ENCODE assay signal across 8 cellular contexts in genomic region chr16:89917773-89918452, GRCh38. TPM values are rescaled to one million over a fixed set of nuclear protein-coding genes. Genes with fewer than 3 reads are reported as not detected.
DNase-seq lines count a peak whose midpoint lies in the region; TF ChIP-seq lines count a peak whose summit lies in the region.

No MANE protein-coding gene starts in this region.

- H3K4me3 ChIP-seq in GM23248: peak overlapping the region; percentile 66
- peak overlapping the region; percentile 6 to 46 for H3K4me3 ChIP-seq in right atrium auricular region
- peak overlapping the region; percentile 48 for H3K4me3 ChIP-seq in skeletal muscle cell (ENCODE audit: low read depth, low read length)

- H3K9me3 ChIP-seq in GM23248 (ENCODE audit: low read depth) (no peaks in the 10 kb centered on the region), right atrium auricular region (no peaks in the 10 kb centered on the region)

- H3K36me3 ChIP-seq in GM23248 (ENCODE audit: low read depth) (no peaks in the 10 kb centered on the region; the same call in 1 of the 2 replicates), right atrium auricular region (no peaks in the 10 kb centered on the region)

- in situ Hi-C loops in GM23248 (cut with MboI): no loop called here

- no peak for TF ChIP-seq CTCF in right atrium auricular region (IDR thresholded peaks at IDR 0.05)

- peaks cover 27% of the 10 kb centered on the region for H3F3A ChIP-seq in GM23248 (ENCODE audit: insufficient read depth)

- DNase-seq in EL (peak; percentile 92), GM23248 (peak; percentile 89), LoVo (ENCODE audit: low spot score) (peak; percentile 81), SW480 (ENCODE audit: low spot score) (peak; percentile 97), right atrium auricular region (ENCODE audit: low spot score) (peak; percentile 86), skeletal muscle cell (ENCODE audit: low read depth) (peak; percentile 78), NCI-H1694 (lab: John Stamatoyannopoulos, UW) (no peak)
- DNase-seq in activated naive CD8-positive, alpha-beta T cell treated with anti-CD3 and anti-CD28 coated beads, Interleukin-2, amount 50 U/mL, for 16 hours (ENCODE audit: low read depth, low spot score): peak; percentile 35

- H3K79me2 ChIP-seq in GM23248 (ENCODE audit: insufficient read depth): no peaks in the 10 kb centered on the region

- H3K9me2 ChIP-seq in GM23248 (ENCODE audit: insufficient read depth): no peaks in the 10 kb centered on the region

- peak overlapping the region; percentile 59 for H2AFZ ChIP-seq in GM23248

- peak overlapping the region; percentile 69 for H3K9ac ChIP-seq in GM23248

- no peaks in the 10 kb centered on the region for H4K20me1 ChIP-seq in GM23248 (ENCODE audit: insufficient read depth)

- H3K4me1 ChIP-seq in GM23248 (ENCODE audit: insufficient read depth): peaks cover 32% of the 10 kb centered on the region
- peaks cover 0 to 50% of the 10 kb centered on the region in 2 donors for H3K4me1 ChIP-seq in right atrium auricular region

- peak overlapping the region; percentile 96 for H3K4me2 ChIP-seq in GM23248 (ENCODE audit: unreplicated experiment)

- H3K27ac ChIP-seq in GM23248 (peak overlapping the region; percentile 65), right atrium auricular region (peak overlapping the region; percentile 44 to 45)

- WGBS in GM23248 (ENCODE audit: low coverage in 1 of 2, low lambda C conversion rate in 2 of 2, missing lambda C conversion rate in 2 of 2), 2 experiments: 1% methylated on average over 24 to 31 of the region's 39 CpGs

- no peaks in the 10 kb centered on the region for H3K27me3 ChIP-seq in GM23248 (replicated peaks; ENCODE audit: insufficient read depth)
- H3K27me3 ChIP-seq in right atrium auricular region: no peaks in the 10 kb centered on the region

RNA-seq across cellular contexts. Expression of gene MC1R, which starts 0.7 kb away (rescaled TPM):
- total RNA-seq in GM23248 (2014; rRNA removed; shearing (Covaris generic)): 5.6 and 7.7 TPM in 2 replicates
- 3.8 and 4.0 TPM in 2 replicates for polyA plus RNA-seq in GM23248 (2016; fragmentation: Nextera tagmentation; extraction: Ambion mirVana)
- total RNA-seq in right atrium auricular region: 1 to 10 TPM in 1 of 2 donors, under 1 TPM in 1; 0.63 to 1.8 TPM

RNA-seq across cellular contexts. Expression of gene TUBB3, which starts 5.2 kb away (rescaled TPM):
- total RNA-seq in GM23248 (2014; rRNA removed; shearing (Covaris generic)): 215 and 225 TPM in 2 replicates
- polyA plus RNA-seq in GM23248 (2016; fragmentation: Nextera tagmentation; extraction: Ambion mirVana): 95.8 and 96.4 TPM in 2 replicates
- 1 to 10 TPM; 2.2 to 6.4 TPM for total RNA-seq in right atrium auricular region

RNA-seq across cellular contexts. Expression of gene DEF8, which starts 30.6 kb away (rescaled TPM):
- 65.8 and 106 TPM in 2 replicates for total RNA-seq in GM23248 (2014; rRNA removed; shearing (Covaris generic))
- 85.3 and 88.9 TPM in 2 replicates for polyA plus RNA-seq in GM23248 (2016; fragmentation: Nextera tagmentation; extraction: Ambion mirVana)
- total RNA-seq in right atrium auricular region: 10 to 100 TPM; 50.1 to 69.8 TPM

RNA-seq across cellular contexts. Expression of gene TCF25, which starts 44.5 kb away (rescaled TPM):
- total RNA-seq in GM23248 (2014; rRNA removed; shearing (Covaris generic)): 143 and 166 TPM in 2 replicates
- 162 and 165 TPM in 2 replicates for polyA plus RNA-seq in GM23248 (2016; fragmentation: Nextera tagmentation; extraction: Ambion mirVana)
- 100 to 1,000 TPM in 1 of 2 donors, 10 to 100 TPM in 1; 91.8 to 108 TPM for total RNA-seq in right atrium auricular region

Comparison
In these comparisons a context has a peak if more than half of its experiments do, and no peak if none do; other contexts are left out.
1. RNA of gene TUBB3, which starts 5.2 kb away (total RNA-seq): 215 to 225 TPM in GM23248; 2.2 to 6.4 TPM in right atrium auricular region; every median in the first group is over 10 times any median in the second.
2. Peak in every context shown above with its lines, with median percentiles within 50 percentile points of each other: H3K4me3 ChIP-seq.